ENCODE assay signal across 26 cellular contexts in genomic region chr16:34801875-34802274, GRCh38.
"Had no signal": no experiment of that assay in that cellular context is flagged by ENCODE, and none has a peak within 500 bp of the region (broad histone marks: within the 10 kb centered on the region; RNA-seq: fewer than 3 reads in every experiment).

No MANE protein-coding gene starts in this region.

- DNase-seq: cortex of kidney; effector memory CD4-positive, alpha-beta T cell; gastrocnemius medialis; islet precursor cell; left cardiac atrium; left ventricle myocardium inferior; mesenchymal stem cell; naive B cell; occipital lobe; retina; spleen; stimulated activated CD4-positive, alpha-beta T cell treated with anti-CD3 and anti-CD28 coated beads, Interleukin-15, amount 100 ng/mL, for 24 hours; stimulated activated CD4-positive, alpha-beta T cell treated with anti-CD3 and anti-CD28 coated beads, Interleukin-1b, Interleukin-23, amount 100 ng/mL, for 48 hours; stimulated activated CD4-positive, alpha-beta T cell treated with anti-CD3 and anti-CD28 coated beads, Interleukin-4, amount 100 ng/mL, for 24 hours; testis; upper lobe of right lung had no signal

- H3K4me1 ChIP-seq: gastrocnemius medialis, heart right ventricle, left ventricle myocardium inferior, pancreas, prostate gland, spleen, testis, tibial nerve, upper lobe of right lung, vagina had no signal

- H3K27me3 ChIP-seq: gastrocnemius medialis, pancreas, spleen, testis, tibial nerve, upper lobe of right lung, vagina had no signal

- H3K4me3 ChIP-seq: dorsolateral prefrontal cortex, gastrocnemius medialis, heart right ventricle, left ventricle myocardium inferior, lung, pancreas, prostate gland, spleen, tibial nerve, upper lobe of right lung, vagina had no signal

- H3K27ac ChIP-seq: dorsolateral prefrontal cortex, gastrocnemius medialis, heart right ventricle, left ventricle myocardium inferior, pancreas, prostate gland, spleen, testis, tibial nerve, upper lobe of right lung, vagina had no signal

- ATAC-seq: esophagus mucosa; gastrocnemius medialis; heart right ventricle; left cardiac atrium; pancreas; sciatic nerve; stimulated activated memory B cell treated with anti-CD40 and anti-IgM and Interleukin-4, amounts not matched to agents 10 μg/mL and 1 μg/mL and 100 μg/mL, for 72 hours; upper lobe of right lung had no signal

- H3K36me3 ChIP-seq: gastrocnemius medialis, heart right ventricle, left ventricle myocardium inferior, pancreas, prostate gland, spleen, tibial nerve, upper lobe of right lung, vagina had no signal

- H3K9me3 ChIP-seq: gastrocnemius medialis, pancreas, prostate gland, testis, upper lobe of right lung, vagina had no signal
